9 cellular contexts compared by ENCODE assay signal in the genomic region with DNA sequence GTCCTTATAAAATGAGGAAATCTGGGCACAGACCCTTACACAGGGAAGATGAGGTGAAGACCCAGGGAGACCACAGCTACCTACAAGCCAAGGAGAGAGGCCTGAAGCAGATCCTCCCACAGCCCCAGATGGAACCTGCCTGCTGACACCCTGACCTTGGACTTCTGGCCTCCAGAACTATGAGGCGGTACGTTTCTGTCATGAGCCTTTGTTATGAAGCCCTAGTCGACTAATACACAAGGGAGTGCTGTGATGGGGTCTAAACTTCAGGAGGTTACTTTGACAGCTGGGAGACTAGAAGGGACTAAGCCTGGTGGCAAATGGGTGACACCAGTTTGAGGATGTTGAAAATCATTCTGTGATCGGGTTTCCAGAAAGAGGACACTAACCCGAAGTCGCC.
"Had no signal": no experiment of that assay in that cellular context is flagged by ENCODE, and none has a peak within 500 bp of the region (broad histone marks: within the 10 kb centered on the region; RNA-seq: fewer than 3 reads in every experiment).

No MANE protein-coding gene starts in this region.

- H3K4me3 ChIP-seq: GM23248 had no signal

- H3K4me2 ChIP-seq: KMS-11 had no signal

- H3K9ac ChIP-seq: GM23248, KMS-11 had no signal

- DNase-seq: GM23248, GOT3, H9, HCEC 1CT, IMR-90, Karpas-422, KBM-7 had no signal

- H3K4me3 Mint-ChIP-seq: H9 had no signal

- H3K9me3 Mint-ChIP-seq: H9 had no signal

- H3K27ac ChIP-seq: GM23248, HL-60, KMS-11 had no signal

- H2AFZ ChIP-seq: GM23248 had no signal
